In the genomic region with DNA sequence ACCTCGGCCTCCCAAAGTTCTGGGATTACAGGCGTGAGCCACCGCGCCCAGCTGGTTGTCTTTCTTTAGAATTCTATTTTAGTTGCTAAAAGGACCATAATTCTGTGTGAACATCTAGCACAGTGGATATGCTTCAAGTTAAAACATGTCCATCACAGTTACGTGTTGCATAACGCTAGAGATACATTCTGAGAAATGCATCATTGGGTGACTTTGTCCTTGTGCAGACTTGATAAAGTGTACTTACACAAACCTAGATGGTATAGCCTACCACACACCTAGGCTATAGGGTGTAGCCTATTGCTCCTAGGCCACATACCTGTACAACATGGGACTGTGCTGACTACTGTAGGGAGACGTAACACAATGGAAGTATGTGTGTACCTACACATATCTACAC, we compare ENCODE assay signal across 21 cellular contexts.
"Had no signal": no experiment of that assay in that cellular context is flagged by ENCODE, and none has a peak within 500 bp of the region (broad histone marks: within the 10 kb centered on the region; RNA-seq: fewer than 3 reads in every experiment).

No MANE protein-coding gene starts in this region.

- DNase-seq: activated CD4-positive, alpha-beta T cell treated with anti-CD3 and anti-CD28 coated beads, Interleukin-2, amount 10 ng/mL, durations not matched to agents 24 days and 14 days; activated CD4-positive, alpha-beta T cell treated with anti-CD3 and anti-CD28 coated beads, Interleukin-2, amount 50 U/mL, for 4 hours; activated CD8-positive, alpha-beta T cell treated with anti-CD3 and anti-CD28 coated beads for 36 hours; activated gamma-delta T cell treated with Interleukin-2 at 50 U/mL for 16 hours; activated naive CD4-positive, alpha-beta T cell treated with anti-CD3 and anti-CD28 coated beads for 36 hours; activated naive CD8-positive, alpha-beta T cell treated with anti-CD3 and anti-CD28 coated beads, Interleukin-2, amount 50 U/mL, for 24 hours; activated T-cell treated with anti-CD3 and anti-CD28 coated beads, Interleukin-2, amount 50 U/mL, for 24 hours; NCI-H1105; NCI-H1417 treated with DMSO at 0.1 percent for 48 hours; NCI-H1930; NCI-H2081 treated with DMSO at 0.1 percent for 48 hours; NCI-H226; NCI-H446 treated with DMSO at 0.1 percent for 48 hours; NCI-H524 treated with DMSO at 0.1 percent for 48 hours; SHP77 treated with DMSO at 0.1 percent for 48 hours; SK-N-SH had no signal

- H3K27me3 ChIP-seq: cardiac muscle cell, SJSA1 had no signal

- FAIRE-seq: K562, TTC549 had no signal

- H3K4me2 ChIP-seq: SK-N-SH had no signal

- H3K27ac ChIP-seq: cardiac muscle cell, SJSA1 had no signal

- H3K9ac ChIP-seq: SK-N-SH had no signal

- H3K36me3 ChIP-seq: cardiac muscle cell, SJSA1 had no signal

- ATAC-seq: activated CD8-positive, alpha-beta T cell treated with anti-CD3 and anti-CD28 coated beads for 36 hours; activated naive CD8-positive, alpha-beta T cell treated with anti-CD3 and anti-CD28 coated beads, Interleukin-2, amount 50 U/mL, for 24 hours; K562; Panc1 had no signal

- H3K4me3 ChIP-seq: cardiac muscle cell, K562, SJSA1 had no signal

- H3K9me3 ChIP-seq: SK-N-SH had no signal

- H3K4me1 ChIP-seq: SJSA1 had no signal
